In genomic region chr14:58078471-58078870, GRCh38 we compare ENCODE assay signal across 18 cellular contexts.
DNase-seq lines count a peak whose midpoint lies in the region; ATAC-seq and TF ChIP-seq lines count a peak whose summit lies in the region.
"Had no signal": no experiment of that assay in that cellular context is flagged by ENCODE, and none has a peak within 500 bp of the region (broad histone marks: within the 10 kb centered on the region; RNA-seq: fewer than 3 reads in every experiment).

No MANE protein-coding gene starts in this region.

- H3K9ac ChIP-seq in mesenchymal stem cell (ENCODE audit: low read length) = no peak overlapping the region

- peak; percentile 11 for DNase-seq in AG08395 (ENCODE audit: low spot score)
- DNase-seq in RWPE2 (ENCODE audit: low spot score) = no peak
- DNase-seq in choroid plexus epithelial cell (ENCODE audit: low read depth) = peak; percentile 10
- no peak for DNase-seq in mesenchymal stem cell
- no peak for DNase-seq in epidermal melanocyte (ENCODE audit: insufficient read length, low spot score)
- no peak for DNase-seq in NCI-H446 (lab: John Stamatoyannopoulos, UW)
- no peak for DNase-seq in A172 (ENCODE audit: low spot score)
- DNase-seq: activated CD4-positive, alpha-beta T cell treated with anti-CD3 and anti-CD28 coated beads for 36 hours; CD4-positive, alpha-beta T cell; cerebellar nuclear complex; endodermal cell; foreskin melanocyte; KBM-7; MV-4-11; NCI-H187 treated with DMSO at 0.1 percent for 48 hours; spleen; upper lobe of right lung had no signal

- H3K27ac ChIP-seq in RWPE2 (ENCODE audit: poor library complexity, severe bottlenecking) = peak overlapping the region; percentile 35
- peak overlapping the region; percentile 95 for H3K27ac ChIP-seq in mesenchymal stem cell (ENCODE audit: low read length, poor library complexity, severe bottlenecking)
- H3K27ac ChIP-seq: upper lobe of right lung had no signal

- H3K36me3 ChIP-seq in RWPE2 (ENCODE audit: low read depth) (no peaks in the 10 kb centered on the region), mesenchymal stem cell (ENCODE audit: control insufficient read depth in 1 of 2, insufficient read depth in 2 of 2, low read depth in 1 of 2, low read length in 2 of 2) (no peaks in the 10 kb centered on the region)
- H3K36me3 ChIP-seq: spleen, upper lobe of right lung had no signal

- no peak overlapping the region for H2AFZ ChIP-seq in mesenchymal stem cell (ENCODE audit: low read depth, low read length)

- H3K14ac ChIP-seq in mesenchymal stem cell (ENCODE audit: low read length in 2 of 2) = no peak overlapping the region

- H3K9me3 ChIP-seq in RWPE2 (ENCODE audit: severe bottlenecking) = no peaks in the 10 kb centered on the region
- H3K9me3 ChIP-seq in mesenchymal stem cell (ENCODE audit: control insufficient read depth, low read length) = no peaks in the 10 kb centered on the region
- H3K9me3 ChIP-seq: spleen, upper lobe of right lung had no signal

- no peak overlapping the region for H4K91ac ChIP-seq in mesenchymal stem cell (ENCODE audit: low read length)

- no peak overlapping the region for H3K4ac ChIP-seq in mesenchymal stem cell (ENCODE audit: low read depth in 1 of 2, low read length in 2 of 2)

- no peak overlapping the region for H2BK12ac ChIP-seq in mesenchymal stem cell (ENCODE audit: low read length in 2 of 2)

- H2BK120ac ChIP-seq in mesenchymal stem cell (ENCODE audit: low read depth, low read length) = no peak overlapping the region

- H3K4me2 ChIP-seq in mesenchymal stem cell (ENCODE audit: low read length, poor library complexity, severe bottlenecking) = no peak overlapping the region

- H3K4me1 ChIP-seq in RWPE2 (ENCODE audit: insufficient read depth, poor library complexity, severe bottlenecking) (peaks cover 26% of the 10 kb centered on the region), mesenchymal stem cell (ENCODE audit: control insufficient read depth, insufficient read depth, low read depth, low read length) (peaks cover 13% of the 10 kb centered on the region)

- no peak for ATAC-seq in RWPE2 (ENCODE audit: low read depth)
- ATAC-seq in HG02885 (IDR thresholded peaks at IDR 0.05; ENCODE audit: poor library complexity, unreplicated experiment) = no peak
- ATAC-seq: activated CD4-positive, alpha-beta T cell treated with anti-CD3 and anti-CD28 coated beads for 36 hours; upper lobe of right lung had no signal

- H3K27me3 ChIP-seq in RWPE2 (ENCODE audit: insufficient read depth, poor library complexity, severe bottlenecking) = no peaks in the 10 kb centered on the region
- H3K27me3 ChIP-seq in mesenchymal stem cell (ENCODE audit: control insufficient read depth in 1 of 2, insufficient read depth in 1 of 2, low read length in 2 of 2) = no peaks in the 10 kb centered on the region
- H3K27me3 ChIP-seq: spleen had no signal

- H4K8ac ChIP-seq in mesenchymal stem cell (ENCODE audit: low read length) = no peak overlapping the region

- no peak for TF ChIP-seq CTCF in RWPE2 (IDR thresholded peaks at IDR 0.05; ENCODE audit: poor library complexity, severe bottlenecking)
- no peak for TF ChIP-seq CTCF in choroid plexus epithelial cell (conservative IDR thresholded peaks at IDR 0.05; ENCODE audit: low read depth, low read length)

- H3K79me1 ChIP-seq in mesenchymal stem cell (replicated peaks; ENCODE audit: low read length, poor library complexity, severe bottlenecking) = no peaks in the 10 kb centered on the region

- H2BK15ac ChIP-seq in mesenchymal stem cell (ENCODE audit: low read depth, poor library complexity, severe bottlenecking) = no peak overlapping the region

- H3K18ac ChIP-seq in mesenchymal stem cell (ENCODE audit: low read depth in 1 of 2, low read length in 2 of 2) = peak overlapping the region in 1 of 2 experiments; percentile 61

- peak overlapping the region; percentile 87 for H2BK5ac ChIP-seq in mesenchymal stem cell (ENCODE audit: low read depth, low read length, poor library complexity, severe bottlenecking)

- H2AK5ac ChIP-seq in mesenchymal stem cell (ENCODE audit: low read length, severe bottlenecking) = peak overlapping the region; percentile 13

- H3K4me3 ChIP-seq in RWPE2 (ENCODE audit: severe bottlenecking) (no peak overlapping the region), choroid plexus epithelial cell (ENCODE audit: low read depth, low read length) (no peak overlapping the region), mesenchymal stem cell (ENCODE audit: insufficient read depth in 1 of 2, low read depth in 1 of 2, low read length in 2 of 2) (no peak overlapping the region)
- H3K4me3 ChIP-seq: spleen, upper lobe of right lung had no signal

- no peak overlapping the region for H3K23ac ChIP-seq in mesenchymal stem cell (ENCODE audit: low read length in 2 of 2)

Comparison
In these comparisons a context has a peak if more than half of its experiments do, and no peak if none do; other contexts are left out.
1. DNase-seq: peak in AG08395 (single experiment) and choroid plexus epithelial cell (single experiment); none in RWPE2 (single experiment), mesenchymal stem cell (single experiment), epidermal melanocyte (single experiment), NCI-H446 (0 of 2) and A172 (single experiment).